ENCODE assay signal across 8 cellular contexts in genomic region chr12:2004113-2004929, GRCh38. TPM values are rescaled to one million over a fixed set of nuclear protein-coding genes. Genes with fewer than 3 reads are reported as not detected.
DNase-seq lines count a peak whose midpoint lies in the region; ATAC-seq and TF ChIP-seq lines count a peak whose summit lies in the region.

Gene DCP1B (minus strand): TSS chr12:2004457. CDS start chr12:2004431, 26 bp downstream.

- TF ChIP-seq CTCF in PC-9 (conservative IDR thresholded peaks at IDR 0.05) (no peak), epithelial cell of proximal tubule (conservative IDR thresholded peaks at IDR 0.05; ENCODE audit: low read depth, low read length) (peak; percentile 3)

- H4K20me1 ChIP-seq in PC-9 (ENCODE audit: insufficient read depth), result no peaks in the 10 kb centered on the region

- no peaks in the 10 kb centered on the region for H3K9me2 ChIP-seq in PC-9 (ENCODE audit: insufficient read depth)

- no peaks in the 10 kb centered on the region for H3K4me1 ChIP-seq in PC-9 (replicated peaks; ENCODE audit: insufficient read depth)

- DNase-seq in DMS153 (lab: John Stamatoyannopoulos, UW) (peak; percentile 96), PC-9 (peak; percentile 74 to 95), epithelial cell of proximal tubule (ENCODE audit: low read depth) (peak; percentile 58), mucosa of gallbladder (ENCODE audit: low spot score) (peak; percentile 97)
- peak; percentile 89 for DNase-seq in activated T-cell treated with anti-CD3 and anti-CD28 coated beads, Interleukin-2, amount 50 U/mL, for 1 hour
- peak; percentile 82 to 89 for DNase-seq in stimulated activated CD8-positive, alpha-beta memory T cell treated with anti-CD3 and anti-CD28 coated beads, Interleukin-4, amount 100 ng/mL, for 4 hours (ENCODE audit: low read depth in 2 of 2, low spot score in 1 of 2)

- no peaks in the 10 kb centered on the region for H3K79me2 ChIP-seq in PC-9 (ENCODE audit: low read depth)

- no peak within 1 kb of the TSS for H3K27ac ChIP-seq in PC-9

- CTCF ChIA-PET in PC-9 (lab: Charles Lee), result no interaction called here

- H3F3A ChIP-seq in PC-9 (ENCODE audit: insufficient read depth, low read depth), result no peaks in the 10 kb centered on the region

- no peak for TF ChIP-seq EP300 in Ishikawa (IDR thresholded peaks at IDR 0.05; ENCODE audit: borderline replicate concordance)

- intact Hi-C loops in PC-9 (cut with micrococcal nuclease; ENCODE audit: unreplicated experiment), result no loop called here

- H3K4me2 ChIP-seq in PC-9, result peak within 1 kb of the TSS; percentile 70

- ATAC-seq in GM21529 (IDR thresholded peaks at IDR 0.05; ENCODE audit: unreplicated experiment), result peak; percentile 96

- peak within 1 kb of the TSS; percentile 90 for H2AFZ ChIP-seq in PC-9

- POLR2A ChIA-PET in PC-9 (lab: Charles Lee; ENCODE audit: unreplicated experiment), result interaction anchor here (0.5 to 0.8 kb wide), 4 partner anchors 63 to 313 kb away, joined by 5 to 24 read pairs (median 6); no protein-coding TSS in a partner anchor

- peaks cover 14% of the 10 kb centered on the region for H3K27me3 ChIP-seq in PC-9 (ENCODE audit: insufficient read depth, low read depth)

- H3K4me3 ChIP-seq in PC-9 (peak within 1 kb of the TSS; percentile 60), epithelial cell of proximal tubule (ENCODE audit: low read depth, low read length) (peak within 1 kb of the TSS; percentile 77)

- TF ChIP-seq RAD21 in Ishikawa (IDR thresholded peaks at IDR 0.05; ENCODE audit: low read depth), result no peak

- H3K36me3 ChIP-seq in PC-9 (ENCODE audit: low read depth), result no peaks in the 10 kb centered on the region

- no TSS peak for BruUV-seq in PC-9 (replicated peaks; lab: Mats Ljungman, UMichigan)

- H3K9me3 ChIP-seq in PC-9 (ENCODE audit: insufficient read depth, low read depth), result no peaks in the 10 kb centered on the region

TF ChIP-seq in Ishikawa, 13 proteins besides CTCF, POLR2A, EP300 and RAD21:
- no peak for TF ChIP-seq CEBPB (IDR thresholded peaks at IDR 0.05)
- peak; percentile 89 for TF ChIP-seq MAX (IDR thresholded peaks at IDR 0.05)
- peak; percentile 96 for TF ChIP-seq YY1 (IDR thresholded peaks at IDR 0.05; ENCODE audit: low read depth)
- peak; percentile 45; the same call in 1 of the 2 replicates for TF ChIP-seq FOXM1 (IDR thresholded peaks at IDR 0.05; ENCODE audit: borderline replicate concordance, low read depth)
- TF ChIP-seq ZBTB7A (IDR thresholded peaks at IDR 0.05; ENCODE audit: low read depth), result peak; percentile 99
- TF ChIP-seq TEAD4 (IDR thresholded peaks at IDR 0.05), result peak; percentile 30; the same call in 1 of the 2 replicates
- TF ChIP-seq EGR1 (IDR thresholded peaks at IDR 0.05), result peak; percentile 90
- no peak for TF ChIP-seq REST (IDR thresholded peaks at IDR 0.05; ENCODE audit: low read depth)
- TF ChIP-seq TCF12 (IDR thresholded peaks at IDR 0.05; ENCODE audit: low read depth), result peak; percentile 56
- TF ChIP-seq, protein P1, sequence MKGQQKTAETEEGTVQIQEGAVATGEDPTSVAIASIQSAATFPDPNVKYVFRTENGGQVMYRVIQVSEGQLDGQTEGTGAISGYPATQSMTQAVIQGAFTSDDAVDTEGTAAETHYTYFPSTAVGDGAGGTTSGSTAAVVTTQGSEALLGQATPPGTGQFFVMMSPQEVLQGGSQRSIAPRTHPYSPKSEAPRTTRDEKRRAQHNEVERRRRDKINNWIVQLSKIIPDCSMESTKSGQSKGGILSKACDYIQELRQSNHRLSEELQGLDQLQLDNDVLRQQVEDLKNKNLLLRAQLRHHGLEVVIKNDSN (IDR thresholded peaks at IDR 0.05), result peak; percentile 66; the same call in 1 of the 2 replicates
- no peak for TF ChIP-seq NFIC (IDR thresholded peaks at IDR 0.05)
- TF ChIP-seq TAF1 (IDR thresholded peaks at IDR 0.05; ENCODE audit: low read depth), result peak; percentile 92; the same call in 1 of the 2 replicates
- no peak for TF ChIP-seq CREB1 (IDR thresholded peaks at IDR 0.05; ENCODE audit: low read depth)
TF ChIP-seq in Ishikawa: peak in this region for 9.

RNA-seq across cellular contexts. Expression of gene DCP1B, which starts in this region (rescaled TPM):
- total RNA-seq in PC-9 (2021) (6.2 and 6.8 TPM in 2 replicates), epithelial cell of proximal tubule (10.5 and 21.2 TPM in 2 replicates), mucosa of gallbladder (13.7 TPM)
